23 cellular contexts compared by ENCODE assay signal in genomic region chr16:88441460-88441859, GRCh38. TPM values are rescaled to one million over a fixed set of nuclear protein-coding genes. Genes with fewer than 3 reads are reported as not detected.
"Had no signal": no experiment of that assay in that cellular context is flagged by ENCODE, and none has a peak within 500 bp of the region (broad histone marks: within the 10 kb centered on the region; RNA-seq: fewer than 3 reads in every experiment).

No MANE protein-coding gene starts in this region.

- H3K4me3 ChIP-seq: SJSA1, SK-N-MC had no signal

- FAIRE-seq: RCC 7860 had no signal

- DNase-seq: KBM-7, MV-4-11, NCI-H1048, NCI-H1105, NCI-H1417, NCI-H1436 treated with DMSO at 0.1 percent for 48 hours, NCI-H1694 treated with DMSO at 0.1 percent for 48 hours, NCI-H2029, NCI-H2081 treated with DMSO at 0.1 percent for 48 hours, NCI-H2171, NCI-H226, NCI-H446, NCI-H510A, NCI-H524 treated with DMSO at 0.1 percent for 48 hours, NCI-H69, NCI-H774, Right ventricle myocardium superior, RPMI8226, SIG-M5 had no signal

- H3K27me3 ChIP-seq: SJSA1 had no signal

- H3K27ac ChIP-seq: SJSA1, SK-N-MC had no signal

RNA-seq across cellular contexts. Expression of gene ZNF469, which starts 58.7 kb away (rescaled TPM):
- total RNA-seq: MCF 10A had no signal
